In genomic region chr7:38831262-38831661, GRCh38 we compare ENCODE assay signal across 16 cellular contexts.
DNase-seq lines count a peak whose midpoint lies in the region; ATAC-seq and TF ChIP-seq lines count a peak whose summit lies in the region.
"Had no signal": no experiment of that assay in that cellular context is flagged by ENCODE, and none has a peak within 500 bp of the region (broad histone marks: within the 10 kb centered on the region; RNA-seq: fewer than 3 reads in every experiment).

No MANE protein-coding gene starts in this region.

- no peak overlapping the region; the same call in 1 of the 2 replicates for H3K27ac ChIP-seq in GM23248
- peak overlapping the region in 46 of 59 donors; percentile 1 to 75 (median 36) for H3K27ac ChIP-seq in dorsolateral prefrontal cortex
- H3K27ac ChIP-seq in osteoblast (ENCODE audit: low read depth, low read length) = no peak overlapping the region
- no peak overlapping the region for H3K27ac ChIP-seq in Peyer's patch
- no peak overlapping the region for H3K27ac ChIP-seq in lower lobe of right lung
- H3K27ac ChIP-seq: BLaER1 treated with 17β-estradiol and CSF1 and Interleukin-3, amounts not matched to agents 10 nM and 100 nM; skin epidermis; thoracic aorta had no signal

- no peaks in the 10 kb centered on the region for H3K36me3 ChIP-seq in GM23248 (ENCODE audit: low read depth)
- no peaks in the 10 kb centered on the region for H3K36me3 ChIP-seq in osteoblast (ENCODE audit: insufficient read depth, low read length)
- H3K36me3 ChIP-seq in Peyer's patch = no peaks in the 10 kb centered on the region
- H3K36me3 ChIP-seq in lower lobe of right lung = peaks cover 10% of the 10 kb centered on the region
- H3K36me3 ChIP-seq: thoracic aorta had no signal

- H3K4me3 ChIP-seq in GM23248 (peak overlapping the region; percentile 58), dorsolateral prefrontal cortex (peak overlapping the region in 37 of 59 donors; percentile 1 to 59 (median 24)), osteoblast (ENCODE audit: insufficient read depth, low read length) (no peak overlapping the region), Peyer's patch (no peak overlapping the region), lower lobe of right lung (no peak overlapping the region)
- H3K4me3 ChIP-seq: BLaER1 treated with 17β-estradiol and CSF1 and Interleukin-3, amounts not matched to agents 10 nM and 100 nM; skin epidermis; thoracic aorta had no signal

- H4K20me1 ChIP-seq in GM23248 (ENCODE audit: insufficient read depth) = no peaks in the 10 kb centered on the region
- H4K20me1 ChIP-seq in osteoblast (ENCODE audit: insufficient read depth, low read length) = no peaks in the 10 kb centered on the region

- peaks cover 16% of the 10 kb centered on the region for H3K4me1 ChIP-seq in GM23248 (ENCODE audit: insufficient read depth)
- peaks cover 1% of the 10 kb centered on the region for H3K4me1 ChIP-seq in osteoblast (ENCODE audit: insufficient read depth, low read length)
- H3K4me1 ChIP-seq in Peyer's patch = no peaks in the 10 kb centered on the region
- no peaks in the 10 kb centered on the region for H3K4me1 ChIP-seq in lower lobe of right lung

- H3K27me3 ChIP-seq in GM23248 (replicated peaks; ENCODE audit: insufficient read depth) = no peaks in the 10 kb centered on the region
- no peaks in the 10 kb centered on the region for H3K27me3 ChIP-seq in dorsolateral prefrontal cortex
- H3K27me3 ChIP-seq in osteoblast (ENCODE audit: insufficient read depth, low read length) = no peaks in the 10 kb centered on the region
- no peaks in the 10 kb centered on the region for H3K27me3 ChIP-seq in Peyer's patch
- no peaks in the 10 kb centered on the region for H3K27me3 ChIP-seq in lower lobe of right lung (ENCODE audit: low read depth)
- H3K27me3 ChIP-seq: BLaER1 treated with 17β-estradiol and CSF1 and Interleukin-3, amounts not matched to agents 10 nM and 100 nM had no signal

- TF ChIP-seq CTCF in dorsolateral prefrontal cortex (IDR thresholded peaks at IDR 0.05 in 54 of 56, conservative IDR thresholded peaks at IDR 0.05 in 2 of 56; ENCODE audit: low read depth in 1 of 56, partially characterized antibody in 56 of 56) = no peak
- TF ChIP-seq CTCF in osteoblast (IDR thresholded peaks at IDR 0.05; ENCODE audit: extremely low read depth, low read depth, low read length) = no peak
- no peak for TF ChIP-seq CTCF in Peyer's patch (IDR thresholded peaks at IDR 0.05)
- no peak for TF ChIP-seq CTCF in lower lobe of right lung (IDR thresholded peaks at IDR 0.05)

- H3F3A ChIP-seq in GM23248 (ENCODE audit: insufficient read depth) = no peaks in the 10 kb centered on the region; the same call in 1 of the 2 replicates

- no peaks in the 10 kb centered on the region for H3K9me2 ChIP-seq in GM23248 (ENCODE audit: insufficient read depth)

- 3 to 11% methylated on average over 4 of the region's 4 CpGs for WGBS in GM23248 (ENCODE audit: low coverage in 1 of 2, low lambda C conversion rate in 2 of 2, missing lambda C conversion rate in 2 of 2), 2 experiments

- DNase-seq in AG20443 (ENCODE audit: low spot score) (peak; percentile 34), GM23248 (peak; percentile 56), dorsolateral prefrontal cortex (no peak), osteoblast (ENCODE audit: insufficient read length, low spot score, missing footprints) (no peak), Peyer's patch (no peak), lower lobe of right lung (no peak)
- DNase-seq: caudate nucleus; effector memory CD4-positive, alpha-beta T cell; NCI-H2081 treated with DMSO at 0.1 percent for 48 hours; NCI-H510A treated with DMSO at 0.1 percent for 48 hours; T1000 had no signal

- H3K4me2 ChIP-seq in GM23248 (ENCODE audit: unreplicated experiment) = peak overlapping the region; percentile 65
- peak overlapping the region; percentile 50 for H3K4me2 ChIP-seq in osteoblast (ENCODE audit: insufficient read depth, low read length)
- H3K4me2 ChIP-seq: BLaER1 treated with 17β-estradiol and CSF1 and Interleukin-3, amounts not matched to agents 10 nM and 100 nM had no signal

- peak overlapping the region; percentile 55; the same call in 1 of the 2 replicates for H2AFZ ChIP-seq in GM23248
- H2AFZ ChIP-seq in osteoblast (ENCODE audit: low read length) = no peak overlapping the region

- in situ Hi-C loops in GM23248 (cut with MboI) = no loop called here

- intact Hi-C loops in dorsolateral prefrontal cortex (cut with DNase I) (no loop called here), lower lobe of right lung (cut with DNase I) (no loop called here)

- H3K9ac ChIP-seq in GM23248 = peak overlapping the region; percentile 2; the same call in 1 of the 2 replicates
- H3K9ac ChIP-seq: BLaER1 treated with 17β-estradiol and CSF1 and Interleukin-3, amounts not matched to agents 10 nM and 100 nM had no signal

- TF ChIP-seq POLR2A in Peyer's patch (IDR thresholded peaks at IDR 0.05) = no peak

- ATAC-seq in GM19395 (IDR thresholded peaks at IDR 0.05; ENCODE audit: unreplicated experiment) (no peak), lower lobe of right lung (no peak), HG03469 (IDR thresholded peaks at IDR 0.05; ENCODE audit: unreplicated experiment) (no peak)

- H3K9me3 ChIP-seq in GM23248 (ENCODE audit: low read depth) (no peaks in the 10 kb centered on the region), osteoblast (ENCODE audit: low read depth, low read length) (no peaks in the 10 kb centered on the region), Peyer's patch (no peaks in the 10 kb centered on the region), lower lobe of right lung (no peaks in the 10 kb centered on the region)
- H3K9me3 ChIP-seq: BLaER1 treated with 17β-estradiol and CSF1 and Interleukin-3, amounts not matched to agents 10 nM and 100 nM; thoracic aorta had no signal

- H3K79me2 ChIP-seq in GM23248 (ENCODE audit: insufficient read depth) (no peaks in the 10 kb centered on the region), osteoblast (ENCODE audit: insufficient read depth, low read length) (peaks cover 2% of the 10 kb centered on the region)

Comparison
In these comparisons a context has a peak if more than half of its experiments do, and no peak if none do; other contexts are left out.
1. DNase-seq: peak in AG20443 (single experiment) and GM23248 (single experiment); none in dorsolateral prefrontal cortex (0 of 10), osteoblast (single experiment), Peyer's patch (0 of 3) and lower lobe of right lung (single experiment).
2. H3K27ac ChIP-seq: peak in dorsolateral prefrontal cortex (46 of 59); none in GM23248 (single experiment), osteoblast (single experiment), Peyer's patch (0 of 4) and lower lobe of right lung (single experiment).
3. H3K4me3 ChIP-seq: peak in GM23248 (single experiment) and dorsolateral prefrontal cortex (37 of 59); none in osteoblast (single experiment), Peyer's patch (0 of 4) and lower lobe of right lung (single experiment).